ENCODE assay signal across 8 cellular contexts in the genomic region with DNA sequence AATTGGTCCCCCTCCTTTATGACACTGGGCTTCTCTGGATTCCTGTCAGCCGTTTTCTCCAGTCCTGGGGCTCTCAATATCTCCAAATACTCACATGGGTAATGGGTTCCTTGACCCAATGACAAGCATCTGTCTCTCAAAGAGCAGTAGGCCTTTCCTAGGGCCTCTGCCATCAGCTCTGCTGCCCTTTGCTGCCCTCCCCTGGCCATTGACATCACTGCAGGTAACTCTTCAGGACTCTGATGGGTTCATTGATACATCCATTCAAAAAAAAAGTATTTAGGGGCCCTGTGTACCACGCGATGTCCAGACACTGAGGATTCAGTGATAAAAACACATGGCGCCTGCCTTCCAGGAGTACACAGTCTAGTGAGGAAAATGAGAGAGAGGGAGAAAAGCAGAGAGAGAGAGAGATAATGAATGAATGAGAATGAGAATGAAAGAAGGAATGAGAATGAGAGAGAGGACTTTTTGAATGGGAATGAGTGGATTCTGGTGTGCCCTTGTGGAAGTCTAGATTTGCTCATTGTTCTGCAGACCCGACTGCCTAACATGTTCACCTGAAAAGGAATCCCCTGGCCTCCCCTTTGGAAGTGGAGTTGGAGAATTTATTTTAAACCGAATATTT. TPM values are rescaled to one million over a fixed set of nuclear protein-coding genes. Genes with fewer than 3 reads are reported as not detected.
A peak's percentile ranks its signal among the peaks of the same experiment; 100 is the strongest.
DNase-seq lines count a peak whose midpoint lies in the region; ATAC-seq and TF ChIP-seq lines count a peak whose summit lies in the region.

No MANE protein-coding gene starts in this region.

- TF ChIP-seq CTCF in AG04449 (IDR thresholded peaks at IDR 0.05; ENCODE audit: insufficient read depth, low read length, missing control alignments), result peak; percentile 85
- peak in 55 of 56 donors; percentile 55 to 93 (median 86) for TF ChIP-seq CTCF in dorsolateral prefrontal cortex (IDR thresholded peaks at IDR 0.05 in 54 of 56, conservative IDR thresholded peaks at IDR 0.05 in 2 of 56; ENCODE audit: low read depth in 1 of 56, partially characterized antibody in 56 of 56)

- H3K27me3 ChIP-seq in dorsolateral prefrontal cortex, result no peaks in the 10 kb centered on the region

- CTCF ChIA-PET in AG04449 (lab: Yijun Ruan, JAX), result interaction anchor here (0.7 to 4.6 kb wide), 14 partner anchors 7 to 345 kb away, joined by 3 to 31 read pairs (median 4); no protein-coding TSS in a partner anchor

- intact Hi-C loops in dorsolateral prefrontal cortex (cut with DNase I), result loop anchor here (2.0 to 10.0 kb wide), 7 partner anchors 70 to 300 kb away; a partner anchor contains a TSS

- ATAC-seq in GM18498 (IDR thresholded peaks at IDR 0.05; ENCODE audit: unreplicated experiment) (peak; percentile 90), HG02870 (IDR thresholded peaks at IDR 0.05; ENCODE audit: unreplicated experiment) (peak; percentile 80)

- H3K4me3 ChIP-seq in AG04449 (ENCODE audit: low read depth, low read length) (no peak overlapping the region), dorsolateral prefrontal cortex (no peak overlapping the region)

- no peak overlapping the region for H3K27ac ChIP-seq in dorsolateral prefrontal cortex

- POLR2A ChIA-PET in AG04449 (lab: Yijun Ruan, JAX), result interaction anchor here (0.6 kb wide), 1 partner anchor 203 kb away, joined by 3 read pairs; no protein-coding TSS in a partner anchor

- DNase-seq in AG04449 (ENCODE audit: low read depth, low spot score), result no peak
- peak; percentile 16 for DNase-seq in NCI-H2107 treated with DMSO at 0.1 percent for 48 hours (lab: John Stamatoyannopoulos, UW; ENCODE audit: unreplicated experiment)
- DNase-seq in activated CD4-positive, alpha-beta T cell treated with anti-CD3 and anti-CD28 coated beads, Interleukin-2, amount 50 U/mL, for 1 hour, result peak; percentile 68
- peak; percentile 68 to 93 (median 80) for DNase-seq in dorsolateral prefrontal cortex
- DNase-seq in medulla oblongata (ENCODE audit: extremely low spot score), result peak; percentile 85
- DNase-seq in stimulated activated CD8-positive, alpha-beta memory T cell treated with anti-CD3 and anti-CD28 coated beads, Interleukin-15, amount 100 ng/mL, for 24 hours (ENCODE audit: low read depth), result peak; percentile 47

RNA-seq across cellular contexts. Expression of a gene that starts 42.6 kb away (rescaled TPM):
- total RNA-seq in dorsolateral prefrontal cortex, result 1 to 10 TPM in 70 of 120 experiments, under 1 TPM in 47, not detected in 3; 0.23 to 4.4 (median 1.1) TPM
